In the genomic region with DNA sequence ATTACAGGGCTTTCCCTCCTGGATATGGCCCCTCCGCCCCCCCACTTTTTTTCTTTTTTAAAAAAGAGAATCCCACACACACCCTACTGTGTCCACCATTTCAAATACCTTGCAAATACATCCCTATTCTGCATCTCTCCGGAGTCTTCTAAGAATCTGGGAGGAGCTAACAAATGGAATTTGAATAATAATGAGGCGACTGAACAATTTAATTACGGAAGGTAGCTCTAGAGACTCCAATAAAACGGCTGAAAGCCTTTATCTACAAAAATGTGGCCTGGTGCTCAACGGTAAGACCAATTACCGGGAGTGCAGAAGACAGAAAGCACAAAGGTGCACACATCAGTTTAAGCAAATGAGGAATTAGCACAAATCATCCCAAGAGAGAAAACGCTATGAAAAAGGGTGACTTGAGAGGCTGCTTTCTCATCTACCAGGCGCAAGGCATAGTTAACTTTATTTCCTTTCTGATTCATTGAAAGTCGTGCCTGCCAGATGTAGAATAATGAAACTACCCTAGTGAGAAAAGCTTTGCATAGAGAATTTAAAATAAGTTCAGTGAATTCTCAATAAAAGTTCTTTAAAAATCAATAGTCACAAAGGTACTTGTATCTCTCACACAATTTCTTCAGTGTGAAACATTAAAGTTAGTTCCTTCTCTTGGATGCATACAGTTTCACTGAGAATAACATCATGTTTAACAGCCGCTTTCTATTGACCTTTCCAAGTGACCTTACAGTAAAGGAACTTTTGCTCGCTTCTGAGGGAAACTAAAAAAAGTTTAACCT, we compare ENCODE assay signal across 1 cellular context.
A peak's percentile ranks its signal among the peaks of the same experiment; 100 is the strongest.
TF ChIP-seq lines count a peak whose summit lies in the region.

No MANE protein-coding gene starts in this region.

TF ChIP-seq in HEK293, 187 proteins besides CTCF, POLR2A, EP300 and RAD21 (continued from another document):
- TF ChIP-seq, protein P1, sequence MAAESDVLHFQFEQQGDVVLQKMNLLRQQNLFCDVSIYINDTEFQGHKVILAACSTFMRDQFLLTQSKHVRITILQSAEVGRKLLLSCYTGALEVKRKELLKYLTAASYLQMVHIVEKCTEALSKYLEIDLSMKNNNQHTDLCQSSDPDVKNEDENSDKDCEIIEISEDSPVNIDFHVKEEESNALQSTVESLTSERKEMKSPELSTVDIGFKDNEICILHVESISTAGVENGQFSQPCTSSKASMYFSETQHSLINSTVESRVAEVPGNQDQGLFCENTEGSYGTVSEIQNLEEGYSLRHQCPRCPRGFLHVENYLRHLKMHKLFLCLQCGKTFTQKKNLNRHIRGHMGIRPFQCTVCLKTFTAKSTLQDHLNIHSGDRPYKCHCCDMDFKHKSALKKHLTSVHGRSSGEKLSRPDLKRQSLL (tag by site-specific recombination; IDR thresholded peaks at IDR 0.05), result no peak
- TF ChIP-seq, protein P2, sequence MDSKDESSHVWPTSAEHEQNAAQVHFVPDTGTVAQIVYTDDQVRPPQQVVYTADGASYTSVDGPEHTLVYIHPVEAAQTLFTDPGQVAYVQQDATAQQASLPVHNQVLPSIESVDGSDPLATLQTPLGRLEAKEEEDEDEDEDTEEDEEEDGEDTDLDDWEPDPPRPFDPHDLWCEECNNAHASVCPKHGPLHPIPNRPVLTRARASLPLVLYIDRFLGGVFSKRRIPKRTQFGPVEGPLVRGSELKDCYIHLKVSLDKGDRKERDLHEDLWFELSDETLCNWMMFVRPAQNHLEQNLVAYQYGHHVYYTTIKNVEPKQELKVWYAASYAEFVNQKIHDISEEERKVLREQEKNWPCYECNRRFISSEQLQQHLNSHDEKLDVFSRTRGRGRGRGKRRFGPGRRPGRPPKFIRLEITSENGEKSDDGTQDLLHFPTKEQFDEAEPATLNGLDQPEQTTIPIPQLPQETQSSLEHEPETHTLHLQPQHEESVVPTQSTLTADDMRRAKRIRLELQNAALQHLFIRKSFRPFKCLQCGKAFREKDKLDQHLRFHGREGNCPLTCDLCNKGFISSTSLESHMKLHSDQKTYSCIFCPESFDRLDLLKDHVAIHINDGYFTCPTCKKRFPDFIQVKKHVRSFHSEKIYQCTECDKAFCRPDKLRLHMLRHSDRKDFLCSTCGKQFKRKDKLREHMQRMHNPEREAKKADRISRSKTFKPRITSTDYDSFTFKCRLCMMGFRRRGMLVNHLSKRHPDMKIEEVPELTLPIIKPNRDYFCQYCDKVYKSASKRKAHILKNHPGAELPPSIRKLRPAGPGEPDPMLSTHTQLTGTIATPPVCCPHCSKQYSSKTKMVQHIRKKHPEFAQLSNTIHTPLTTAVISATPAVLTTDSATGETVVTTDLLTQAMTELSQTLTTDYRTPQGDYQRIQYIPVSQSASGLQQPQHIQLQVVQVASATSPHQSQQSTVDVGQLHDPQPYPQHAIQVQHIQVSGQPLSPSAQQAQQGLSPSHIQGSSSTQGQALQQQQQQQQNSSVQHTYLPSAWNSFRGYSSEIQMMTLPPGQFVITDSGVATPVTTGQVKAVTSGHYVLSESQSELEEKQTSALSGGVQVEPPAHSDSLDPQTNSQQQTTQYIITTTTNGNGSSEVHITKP (tag by site-specific recombination; IDR thresholded peaks at IDR 0.05), result peak; percentile 63; the same call in 1 of the 2 replicates
- 0 out of 2 replicates have a peak, but pooled peaks have one; percentile 12 for TF ChIP-seq ZNF629 (tag by site-specific recombination; IDR thresholded peaks at IDR 0.05)
- no peak for TF ChIP-seq ZNF132 (tag by site-specific recombination; IDR thresholded peaks at IDR 0.05; ENCODE audit: borderline replicate concordance)
- TF ChIP-seq, protein P3, sequence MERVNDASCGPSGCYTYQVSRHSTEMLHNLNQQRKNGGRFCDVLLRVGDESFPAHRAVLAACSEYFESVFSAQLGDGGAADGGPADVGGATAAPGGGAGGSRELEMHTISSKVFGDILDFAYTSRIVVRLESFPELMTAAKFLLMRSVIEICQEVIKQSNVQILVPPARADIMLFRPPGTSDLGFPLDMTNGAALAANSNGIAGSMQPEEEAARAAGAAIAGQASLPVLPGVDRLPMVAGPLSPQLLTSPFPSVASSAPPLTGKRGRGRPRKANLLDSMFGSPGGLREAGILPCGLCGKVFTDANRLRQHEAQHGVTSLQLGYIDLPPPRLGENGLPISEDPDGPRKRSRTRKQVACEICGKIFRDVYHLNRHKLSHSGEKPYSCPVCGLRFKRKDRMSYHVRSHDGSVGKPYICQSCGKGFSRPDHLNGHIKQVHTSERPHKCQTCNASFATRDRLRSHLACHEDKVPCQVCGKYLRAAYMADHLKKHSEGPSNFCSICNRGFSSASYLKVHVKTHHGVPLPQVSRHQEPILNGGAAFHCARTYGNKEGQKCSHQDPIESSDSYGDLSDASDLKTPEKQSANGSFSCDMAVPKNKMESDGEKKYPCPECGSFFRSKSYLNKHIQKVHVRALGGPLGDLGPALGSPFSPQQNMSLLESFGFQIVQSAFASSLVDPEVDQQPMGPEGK (tag by site-specific recombination; IDR thresholded peaks at IDR 0.05), result 0 out of 2 replicates have a peak, but pooled peaks have one; percentile 12
